9 cellular contexts compared by ENCODE assay signal in the genomic region with DNA sequence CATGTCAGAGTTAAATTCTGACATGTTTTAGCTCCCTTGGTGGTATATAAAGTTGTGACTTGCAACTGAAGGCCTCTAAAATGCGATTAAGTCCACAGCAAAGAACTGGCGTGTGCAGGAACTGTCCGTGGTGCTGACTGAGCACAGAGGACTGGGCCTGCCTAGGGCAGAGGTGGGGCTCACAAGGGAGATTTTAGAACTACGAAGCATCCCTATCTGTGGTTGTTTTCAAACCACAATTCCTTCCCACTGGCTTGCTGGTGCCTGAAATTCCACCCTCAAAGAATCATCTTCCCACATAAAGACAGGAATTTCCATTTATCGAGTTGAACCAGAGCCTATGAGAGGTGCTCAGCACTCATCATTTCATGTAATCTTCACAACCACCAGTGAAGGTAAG. TPM values are rescaled to one million over a fixed set of nuclear protein-coding genes. Genes with fewer than 3 reads are reported as not detected.
DNase-seq lines count a peak whose midpoint lies in the region; ATAC-seq and TF ChIP-seq lines count a peak whose summit lies in the region.
"Had no signal": no experiment of that assay in that cellular context is flagged by ENCODE, and none has a peak within 500 bp of the region (broad histone marks: within the 10 kb centered on the region; RNA-seq: fewer than 3 reads in every experiment).

No MANE protein-coding gene starts in this region.

- H3K4me3 Mint-ChIP-seq in GM23338: no peak overlapping the region
- no peak overlapping the region for H3K4me3 Mint-ChIP-seq in neural crest cell

- intact Hi-C loops in esophagus muscularis mucosa (cut with DNase I): no loop called here
- intact Hi-C loops in tibial artery (cut with DNase I; ENCODE audit: low total_unique reads): no loop called here

- H3K4me1 Mint-ChIP-seq in GM23338 (peaks cover 14% of the 10 kb centered on the region), neural crest cell (no peaks in the 10 kb centered on the region)

- H3K4me1 ChIP-seq in GM23338 (ENCODE audit: insufficient read depth) (peaks cover 9% of the 10 kb centered on the region), esophagus muscularis mucosa (no peaks in the 10 kb centered on the region), tibial artery (no peaks in the 10 kb centered on the region)

- H3K27me3 ChIP-seq in GM23338 (ENCODE audit: insufficient read depth) (no peaks in the 10 kb centered on the region), esophagus muscularis mucosa (peaks cover 0 to 10% (median 0%) of the 10 kb centered on the region in 4 donors), tibial artery (peaks cover 0 to 4% of the 10 kb centered on the region in 2 donors)

- H3K9me3 ChIP-seq in esophagus muscularis mucosa: no peaks in the 10 kb centered on the region
- no peaks in the 10 kb centered on the region for H3K9me3 ChIP-seq in tibial artery
- H3K9me3 ChIP-seq: thoracic aorta had no signal

- TF ChIP-seq CTCF in GM23338 (conservative IDR thresholded peaks at IDR 0.05; ENCODE audit: low read depth in 2 of 2) (no peak), neural crest cell (conservative IDR thresholded peaks at IDR 0.05) (no peak), esophagus muscularis mucosa (IDR thresholded peaks at IDR 0.05) (no peak), tibial artery (IDR thresholded peaks at IDR 0.05) (no peak)

- no peak overlapping the region for H3K27ac ChIP-seq in GM23338 (ENCODE audit: low read depth)
- no peak overlapping the region for H3K27ac ChIP-seq in esophagus muscularis mucosa (replicated peaks in 1 of 4)
- H3K27ac ChIP-seq in tibial artery: no peak overlapping the region
- H3K27ac ChIP-seq: thoracic aorta had no signal

- H3K27me3 Mint-ChIP-seq in GM23338 (ENCODE audit: insufficient read depth, low read depth, poor library complexity): peaks cover 1% of the 10 kb centered on the region
- peaks cover 28% of the 10 kb centered on the region for H3K27me3 Mint-ChIP-seq in neural crest cell (ENCODE audit: low read depth)

- no peaks in the 10 kb centered on the region for H3F3A ChIP-seq in GM23338 (replicated peaks; ENCODE audit: low read depth)

- H3K27ac Mint-ChIP-seq in GM23338: no peak overlapping the region
- no peak overlapping the region for H3K27ac Mint-ChIP-seq in neural crest cell (ENCODE audit: unreplicated experiment)

- H3K4me2 ChIP-seq in GM23338: no peak overlapping the region

- TF ChIP-seq POLR2A in esophagus muscularis mucosa (IDR thresholded peaks at IDR 0.05; ENCODE audit: low read depth): no peak

- H2AFZ ChIP-seq in GM23338: no peak overlapping the region

- H3K36me3 Mint-ChIP-seq in GM23338 (ENCODE audit: low read depth) (no peaks in the 10 kb centered on the region), neural crest cell (ENCODE audit: low read depth) (no peaks in the 10 kb centered on the region)

- H4K20me1 ChIP-seq in GM23338 (replicated peaks; ENCODE audit: insufficient read depth): peaks cover 42% of the 10 kb centered on the region

- H3K9me3 Mint-ChIP-seq in GM23338 (no peaks in the 10 kb centered on the region), neural crest cell (no peaks in the 10 kb centered on the region)

- 37% methylated on average over 5 of the region's 5 CpGs for WGBS in esophagus muscularis mucosa

- DNase-seq in GM23338 (ENCODE audit: low spot score): peak; percentile 83
- DNase-seq in RKO (ENCODE audit: low spot score): peak; percentile 75
- peak; percentile 12 for DNase-seq in cerebellar cortex (ENCODE audit: low spot score)
- DNase-seq in neural crest cell (ENCODE audit: low read depth, low spot score): peak; percentile 71
- DNase-seq in esophagus muscularis mucosa (ENCODE audit: extremely low spot score): no peak
- no peak for DNase-seq in NCI-H446 treated with DMSO at 0.1 percent for 48 hours (lab: John Stamatoyannopoulos, UW)
- DNase-seq in tibial artery: no peak

- ATAC-seq in GM23338 (peak; percentile 71), GM18498 (IDR thresholded peaks at IDR 0.05; ENCODE audit: unreplicated experiment) (no peak)

- no peak overlapping the region for H3K4me3 ChIP-seq in GM23338
- no peak overlapping the region for H3K4me3 ChIP-seq in esophagus muscularis mucosa
- H3K4me3 ChIP-seq in tibial artery: no peak overlapping the region
- H3K4me3 ChIP-seq: thoracic aorta had no signal

- H3K79me2 ChIP-seq in GM23338 (replicated peaks; ENCODE audit: insufficient read depth): peaks cover 10% of the 10 kb centered on the region; the same call in 1 of the 2 replicates

- H3K9me2 ChIP-seq in GM23338 (ENCODE audit: insufficient read depth): no peaks in the 10 kb centered on the region

- no peak for TF ChIP-seq EP300 in esophagus muscularis mucosa (IDR thresholded peaks at IDR 0.05)

- H3K36me3 ChIP-seq in GM23338 (ENCODE audit: insufficient read depth) (no peaks in the 10 kb centered on the region), esophagus muscularis mucosa (no peaks in the 10 kb centered on the region), tibial artery (no peaks in the 10 kb centered on the region)
- H3K36me3 ChIP-seq: thoracic aorta had no signal

TF ChIP-seq in GM23338, 12 proteins besides CTCF, POLR2A, EP300 and RAD21:
- TF ChIP-seq STAT1 (IDR thresholded peaks at IDR 0.05; ENCODE audit: unreplicated experiment) (no peak), JUNB (IDR thresholded peaks at IDR 0.05; ENCODE audit: unreplicated experiment) (no peak), EZH2phosphoT487 (IDR thresholded peaks at IDR 0.05; ENCODE audit: unreplicated experiment) (no peak), NANOG (IDR thresholded peaks at IDR 0.05; ENCODE audit: borderline replicate concordance) (no peak), CREB1 (CRISPR knock-in tag; IDR thresholded peaks at IDR 0.05; ENCODE audit: low read depth) (no peak)
- TF ChIP-seq, protein P1, sequence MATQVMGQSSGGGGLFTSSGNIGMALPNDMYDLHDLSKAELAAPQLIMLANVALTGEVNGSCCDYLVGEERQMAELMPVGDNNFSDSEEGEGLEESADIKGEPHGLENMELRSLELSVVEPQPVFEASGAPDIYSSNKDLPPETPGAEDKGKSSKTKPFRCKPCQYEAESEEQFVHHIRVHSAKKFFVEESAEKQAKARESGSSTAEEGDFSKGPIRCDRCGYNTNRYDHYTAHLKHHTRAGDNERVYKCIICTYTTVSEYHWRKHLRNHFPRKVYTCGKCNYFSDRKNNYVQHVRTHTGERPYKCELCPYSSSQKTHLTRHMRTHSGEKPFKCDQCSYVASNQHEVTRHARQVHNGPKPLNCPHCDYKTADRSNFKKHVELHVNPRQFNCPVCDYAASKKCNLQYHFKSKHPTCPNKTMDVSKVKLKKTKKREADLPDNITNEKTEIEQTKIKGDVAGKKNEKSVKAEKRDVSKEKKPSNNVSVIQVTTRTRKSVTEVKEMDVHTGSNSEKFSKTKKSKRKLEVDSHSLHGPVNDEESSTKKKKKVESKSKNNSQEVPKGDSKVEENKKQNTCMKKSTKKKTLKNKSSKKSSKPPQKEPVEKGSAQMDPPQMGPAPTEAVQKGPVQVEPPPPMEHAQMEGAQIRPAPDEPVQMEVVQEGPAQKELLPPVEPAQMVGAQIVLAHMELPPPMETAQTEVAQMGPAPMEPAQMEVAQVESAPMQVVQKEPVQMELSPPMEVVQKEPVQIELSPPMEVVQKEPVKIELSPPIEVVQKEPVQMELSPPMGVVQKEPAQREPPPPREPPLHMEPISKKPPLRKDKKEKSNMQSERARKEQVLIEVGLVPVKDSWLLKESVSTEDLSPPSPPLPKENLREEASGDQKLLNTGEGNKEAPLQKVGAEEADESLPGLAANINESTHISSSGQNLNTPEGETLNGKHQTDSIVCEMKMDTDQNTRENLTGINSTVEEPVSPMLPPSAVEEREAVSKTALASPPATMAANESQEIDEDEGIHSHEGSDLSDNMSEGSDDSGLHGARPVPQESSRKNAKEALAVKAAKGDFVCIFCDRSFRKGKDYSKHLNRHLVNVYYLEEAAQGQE (IDR thresholded peaks at IDR 0.05; ENCODE audit: unreplicated experiment): peak; percentile 92

RNA-seq across cellular contexts. Expression of gene RIMS4, which starts 30.1 kb away (rescaled TPM):
- total RNA-seq in GM23338 (2014; rRNA removed; shearing (Covaris generic)): 34.5 and 39.7 TPM in 2 replicates
- polyA plus RNA-seq in GM23338 (2016; fragmentation: Nextera tagmentation; extraction: Ambion mirVana): 2.9 and 3.5 TPM in 2 replicates
- total RNA-seq in neural crest cell (4.1 and 6.1 TPM in 2 replicates), esophagus muscularis mucosa (1 to 10 TPM; 1.2 to 2.6 (median 1.9) TPM)

RNA-seq across cellular contexts. Expression of gene KCNK15, which starts 34.6 kb away (rescaled TPM):
- total RNA-seq in GM23338 (2014; rRNA removed; shearing (Covaris generic)): 0.19 and 0.63 TPM in 2 replicates
- 3.3 and 4.3 TPM in 2 replicates for polyA plus RNA-seq in GM23338 (2016; fragmentation: Nextera tagmentation; extraction: Ambion mirVana)
- total RNA-seq in neural crest cell (not detected in 2 replicates), esophagus muscularis mucosa (1 to 10 TPM; 3.6 to 5.6 (median 5.0) TPM)

Comparison
In these comparisons a context has a peak if more than half of its experiments do, and no peak if none do; other contexts are left out.
1. DNase-seq: peak in GM23338 (single experiment), RKO (single experiment), cerebellar cortex (single experiment) and neural crest cell (single experiment); none in esophagus muscularis mucosa (single experiment), NCI-H446 treated with DMSO at 0.1 percent for 48 hours (single experiment) and tibial artery (0 of 2).